ENCODE assay signal across 17 cellular contexts in genomic region chr1:86621286-86621685, GRCh38.
"Had no signal": no experiment of that assay in that cellular context is flagged by ENCODE, and none has a peak within 500 bp of the region (broad histone marks: within the 10 kb centered on the region; RNA-seq: fewer than 3 reads in every experiment).

No MANE protein-coding gene starts in this region.

- H3K4me1 ChIP-seq: neural progenitor cell, upper lobe of right lung had no signal

- DNase-seq: activated CD4-positive, alpha-beta T cell treated with anti-CD3 and anti-CD28 coated beads for 1 hour; activated CD8-positive, alpha-beta memory T cell treated with anti-CD3 and anti-CD28 coated beads for 24 hours; activated CD8-positive, alpha-beta memory T cell treated with anti-CD3 and anti-CD28 coated beads, Interleukin-2, amount 50 U/mL, for 48 hours; activated effector memory CD4-positive, alpha-beta T cell treated with Interleukin-2 at 50 U/mL for 16 hours; activated naive CD4-positive, alpha-beta T cell treated with anti-CD3 and anti-CD28 coated beads, Interleukin-2, amount 10 ng/mL, durations not matched to agents 7 days and 5 days; activated naive CD8-positive, alpha-beta T cell treated with anti-CD3 and anti-CD28 coated beads, Interleukin-2, amount 50 U/mL, for 24 hours; activated T-cell treated with anti-CD3 and anti-CD28 coated beads, Interleukin-2, amount 50 U/mL, for 48 hours; anterior cingulate cortex; esophagus squamous epithelium; mesenchymal stem cell; naive thymus-derived CD4-positive, alpha-beta T cell; upper lobe of right lung had no signal

- H3K9me3 ChIP-seq: esophagus squamous epithelium, thoracic aorta, upper lobe of right lung had no signal

- H3K27me3 ChIP-seq: esophagus squamous epithelium, neural progenitor cell, upper lobe of right lung had no signal

- H3K4me2 ChIP-seq: neural progenitor cell had no signal

- ATAC-seq: activated naive CD8-positive, alpha-beta T cell treated with anti-CD3 and anti-CD28 coated beads, Interleukin-2, amount 50 U/mL, for 24 hours; naive thymus-derived CD4-positive, alpha-beta T cell; upper lobe of right lung had no signal

- H2AFZ ChIP-seq: neural progenitor cell had no signal

- H3K4me3 ChIP-seq: coronary artery, esophagus squamous epithelium, neural progenitor cell, skin epidermis, thoracic aorta, upper lobe of right lung had no signal

- H3K9ac ChIP-seq: neural progenitor cell had no signal

- H3K27ac ChIP-seq: coronary artery, esophagus squamous epithelium, neural progenitor cell, skin epidermis, thoracic aorta, upper lobe of right lung, VCaP had no signal

- H3K36me3 ChIP-seq: esophagus squamous epithelium, neural progenitor cell, thoracic aorta, upper lobe of right lung had no signal
